ENCODE assay signal across 1 cellular context in genomic region chr5:136038635-136039034, GRCh38.
TF ChIP-seq lines count a peak whose summit lies in the region.

No MANE protein-coding gene starts in this region.

TF ChIP-seq in HepG2, 621 proteins besides CTCF, POLR2A, EP300 and RAD21:
- TF ChIP-seq CEBPB (IDR thresholded peaks at IDR 0.05; ENCODE audit: borderline replicate concordance, low read depth, low read length) = peak; percentile 52; the same call in 1 of the 2 replicates
- TF ChIP-seq, protein P1, sequence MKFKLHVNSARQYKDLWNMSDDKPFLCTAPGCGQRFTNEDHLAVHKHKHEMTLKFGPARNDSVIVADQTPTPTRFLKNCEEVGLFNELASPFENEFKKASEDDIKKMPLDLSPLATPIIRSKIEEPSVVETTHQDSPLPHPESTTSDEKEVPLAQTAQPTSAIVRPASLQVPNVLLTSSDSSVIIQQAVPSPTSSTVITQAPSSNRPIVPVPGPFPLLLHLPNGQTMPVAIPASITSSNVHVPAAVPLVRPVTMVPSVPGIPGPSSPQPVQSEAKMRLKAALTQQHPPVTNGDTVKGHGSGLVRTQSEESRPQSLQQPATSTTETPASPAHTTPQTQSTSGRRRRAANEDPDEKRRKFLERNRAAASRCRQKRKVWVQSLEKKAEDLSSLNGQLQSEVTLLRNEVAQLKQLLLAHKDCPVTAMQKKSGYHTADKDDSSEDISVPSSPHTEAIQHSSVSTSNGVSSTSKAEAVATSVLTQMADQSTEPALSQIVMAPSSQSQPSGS (CRISPR knock-in tag; IDR thresholded peaks at IDR 0.05) = no peak
